7 cellular contexts compared by ENCODE assay signal in genomic region chrY:21679590-21679989, GRCh38.
DNase-seq lines count a peak whose midpoint lies in the region; ATAC-seq, FAIRE-seq and TF ChIP-seq lines count a peak whose summit lies in the region.
"Not testable (repeated sequence)": the region's sequence is repeated elsewhere in the genome, so short reads cannot be mapped to it uniquely, and the experiment has no call there.

No MANE protein-coding gene starts in this region.

- H3K27me3 ChIP-seq in heart right ventricle, result not testable (repeated sequence)

- DNase-seq in RCC 7860 (ENCODE audit: low spot score), result peak; percentile 57
- DNase-seq in activated CD8-positive, alpha-beta T cell treated with anti-CD3 and anti-CD28 coated beads for 36 hours, result peak; percentile 3
- DNase-seq in heart right ventricle, result peak in 1 of 2 donors; percentile 3

- ATAC-seq in GM19043 (IDR thresholded peaks at IDR 0.05; ENCODE audit: low read depth, unreplicated experiment) (peak; percentile 53), HG02884 (IDR thresholded peaks at IDR 0.05; ENCODE audit: unreplicated experiment) (peak; percentile 76), HG03457 (IDR thresholded peaks at IDR 0.05; ENCODE audit: unreplicated experiment) (peak; percentile 83), heart right ventricle (peak in 5 of 8 donors; percentile 38 to 82 (median 75))
- ATAC-seq in activated CD8-positive, alpha-beta T cell treated with anti-CD3 and anti-CD28 coated beads for 36 hours, result peak; percentile 61
- ATAC-seq in stimulated activated memory B cell treated with anti-CD40 and anti-IgM and Interleukin-4, amounts not matched to agents 10 μg/mL and 1 μg/mL and 100 μg/mL, for 72 hours, result peak; percentile 77

- not testable (repeated sequence) for H3K4me1 ChIP-seq in heart right ventricle

- peak; percentile 98 for FAIRE-seq in RCC 7860 (lab: Jason Lieb, UNC)

- CTCF ChIA-PET in activated CD8-positive, alpha-beta T cell treated with anti-CD3 and anti-CD28 coated beads for 36 hours (lab: Charles Lee), result not testable (repeated sequence)

- H3K4me1 Mint-ChIP-seq in activated CD8-positive, alpha-beta T cell treated with anti-CD3 and anti-CD28 coated beads for 36 hours (ENCODE audit: low read depth); stimulated activated memory B cell treated with anti-CD40 and anti-IgM and Interleukin-4, amounts not matched to agents 10 μg/mL and 1 μg/mL and 100 μg/mL, for 72 hours: not testable (repeated sequence)

- H3K27ac Mint-ChIP-seq in activated CD8-positive, alpha-beta T cell treated with anti-CD3 and anti-CD28 coated beads for 36 hours; stimulated activated memory B cell treated with anti-CD40 and anti-IgM and Interleukin-4, amounts not matched to agents 10 μg/mL and 1 μg/mL and 100 μg/mL, for 72 hours: not testable (repeated sequence)

- not testable (repeated sequence) for H3K9me3 ChIP-seq in heart right ventricle

- not testable (repeated sequence) for H3K27me3 Mint-ChIP-seq in activated CD8-positive, alpha-beta T cell treated with anti-CD3 and anti-CD28 coated beads for 36 hours; stimulated activated memory B cell treated with anti-CD40 and anti-IgM and Interleukin-4, amounts not matched to agents 10 μg/mL and 1 μg/mL and 100 μg/mL, for 72 hours

- H3K36me3 Mint-ChIP-seq in activated CD8-positive, alpha-beta T cell treated with anti-CD3 and anti-CD28 coated beads for 36 hours (ENCODE audit: low read depth); stimulated activated memory B cell treated with anti-CD40 and anti-IgM and Interleukin-4, amounts not matched to agents 10 μg/mL and 1 μg/mL and 100 μg/mL, for 72 hours: not testable (repeated sequence)

- not testable (repeated sequence) for H3K4me3 Mint-ChIP-seq in activated CD8-positive, alpha-beta T cell treated with anti-CD3 and anti-CD28 coated beads for 36 hours; stimulated activated memory B cell treated with anti-CD40 and anti-IgM and Interleukin-4, amounts not matched to agents 10 μg/mL and 1 μg/mL and 100 μg/mL, for 72 hours

- POLR2A ChIA-PET in activated CD8-positive, alpha-beta T cell treated with anti-CD3 and anti-CD28 coated beads for 36 hours (lab: Charles Lee), result not testable (repeated sequence)

- not testable (repeated sequence) for H3K4me3 ChIP-seq in heart right ventricle

- intact Hi-C loops in activated CD8-positive, alpha-beta T cell treated with anti-CD3 and anti-CD28 coated beads for 36 hours (cut with micrococcal nuclease); heart right ventricle (cut with DNase I): not testable (repeated sequence)

- H3K9me3 Mint-ChIP-seq in activated CD8-positive, alpha-beta T cell treated with anti-CD3 and anti-CD28 coated beads for 36 hours; stimulated activated memory B cell treated with anti-CD40 and anti-IgM and Interleukin-4, amounts not matched to agents 10 μg/mL and 1 μg/mL and 100 μg/mL, for 72 hours: not testable (repeated sequence)

- not testable (repeated sequence) for H3K36me3 ChIP-seq in heart right ventricle

- WGBS in heart right ventricle, 2 donors, result 38 to 67% methylated on average over 2 of the region's 2 CpGs

- not testable (repeated sequence) for H3K27ac ChIP-seq in heart right ventricle

- TF ChIP-seq CTCF in activated CD8-positive, alpha-beta T cell treated with anti-CD3 and anti-CD28 coated beads for 36 hours (IDR thresholded peaks at IDR 0.05); heart right ventricle (IDR thresholded peaks at IDR 0.05): not testable (repeated sequence)
